Comparison of ENCODE assay signal across 14 cellular contexts in the genomic region with DNA sequence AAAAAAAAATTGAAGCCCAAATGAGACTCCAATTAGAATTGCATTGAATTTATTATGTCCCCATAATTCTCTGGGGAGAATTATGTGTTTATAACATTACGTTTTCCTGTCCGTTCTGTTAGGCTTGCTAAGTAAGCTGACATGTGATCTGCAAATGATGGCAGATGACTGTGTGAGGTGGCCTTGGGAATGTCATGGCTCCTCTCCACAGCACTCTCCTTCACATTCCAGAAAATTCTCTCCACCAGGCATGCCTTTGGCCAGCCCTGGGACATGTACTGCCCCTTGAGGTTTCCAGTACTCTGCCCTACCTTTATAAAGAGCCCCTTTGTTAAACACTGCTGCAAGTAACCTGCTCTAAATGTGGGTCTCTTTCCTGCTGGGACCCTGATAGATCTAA. TPM values are rescaled to one million over a fixed set of nuclear protein-coding genes. Genes with fewer than 3 reads are reported as not detected.
DNase-seq lines count a peak whose midpoint lies in the region; ATAC-seq and TF ChIP-seq lines count a peak whose summit lies in the region.
"Had no signal": no experiment of that assay in that cellular context is flagged by ENCODE, and none has a peak within 500 bp of the region (broad histone marks: within the 10 kb centered on the region; RNA-seq: fewer than 3 reads in every experiment).

No MANE protein-coding gene starts in this region.

- no peaks in the 10 kb centered on the region for H3K9me3 ChIP-seq in Panc1 (ENCODE audit: control insufficient read depth, insufficient read depth, low read depth, low read length)
- no peaks in the 10 kb centered on the region for H3K9me3 ChIP-seq in mammary epithelial cell (replicated peaks; ENCODE audit: insufficient read depth, low read length)
- H3K9me3 ChIP-seq: HAP-1 had no signal

- no peak overlapping the region for H3K4me2 ChIP-seq in mammary epithelial cell (ENCODE audit: insufficient read depth, low read depth, low read length)

- H3K9me3 Mint-ChIP-seq in natural killer cell treated with Interleukin-12 subunit alpha and Interleukin-12 subunit beta and Interleukin-15 and Interleukin-18, amount 100 ng/mL, for 72 hours = no peaks in the 10 kb centered on the region
- no peaks in the 10 kb centered on the region for H3K9me3 Mint-ChIP-seq in natural killer cell

- no peak overlapping the region for H2AFZ ChIP-seq in mammary epithelial cell (ENCODE audit: low read depth, low read length)

- 93% methylated on average over 2 of the region's 2 CpGs for WGBS in mammary epithelial cell (ENCODE audit: low coverage, missing lambda C conversion rate)

- CTCF ChIA-PET in Panc1 (lab: Charles Lee) = no interaction called here
- CTCF ChIA-PET in mammary epithelial cell (lab: Charles Lee; ENCODE audit: low non-redundant PET) = no interaction called here

- no peak for ATAC-seq in natural killer cell treated with Interleukin-12 subunit alpha and Interleukin-12 subunit beta and Interleukin-15 and Interleukin-18, amount 100 ng/mL, for 72 hours
- ATAC-seq in natural killer cell (no peak), Panc1 (no peak), omental fat pad (ENCODE audit: low FRiP score) (no peak), GM18907 (IDR thresholded peaks at IDR 0.05; ENCODE audit: unreplicated experiment) (no peak)

- no peak overlapping the region for H3K9ac ChIP-seq in mammary epithelial cell (ENCODE audit: insufficient read depth, low read length)

- peaks cover 10 to 14% of the 10 kb centered on the region in 2 donors for H3K4me1 Mint-ChIP-seq in natural killer cell treated with Interleukin-12 subunit alpha and Interleukin-12 subunit beta and Interleukin-15 and Interleukin-18, amount 100 ng/mL, for 72 hours (ENCODE audit: low read depth in 2 of 2)
- H3K4me1 Mint-ChIP-seq in natural killer cell = peaks cover 27 to 40% of the 10 kb centered on the region in 2 donors

- H3K4me3 ChIP-seq in Panc1 (ENCODE audit: low read depth in 2 of 2, low read length in 2 of 2) (no peak overlapping the region), mammary epithelial cell (replicated peaks in 1 of 3; ENCODE audit: insufficient read depth in 1 of 3, low read depth in 2 of 3, low read length in 3 of 3) (no peak overlapping the region)
- H3K4me3 ChIP-seq: HAP-1 had no signal

- H3K36me3 ChIP-seq in Panc1 (ENCODE audit: control insufficient read depth, insufficient read depth, low read length) (no peaks in the 10 kb centered on the region), mammary epithelial cell (ENCODE audit: insufficient read depth, low read length) (no peaks in the 10 kb centered on the region)
- H3K36me3 ChIP-seq: HAP-1 had no signal

- peaks cover 11% of the 10 kb centered on the region for H3K36me3 Mint-ChIP-seq in natural killer cell treated with Interleukin-12 subunit alpha and Interleukin-12 subunit beta and Interleukin-15 and Interleukin-18, amount 100 ng/mL, for 72 hours
- H3K36me3 Mint-ChIP-seq in natural killer cell = no peaks in the 10 kb centered on the region

- H3K27ac ChIP-seq in Panc1 (ENCODE audit: low read length) = 0 out of 2 replicates have a peak overlapping the region, but pooled peaks have one; percentile 4
- no peak overlapping the region for H3K27ac ChIP-seq in mammary epithelial cell (ENCODE audit: insufficient read depth, low read depth, low read length)
- H3K27ac ChIP-seq: C4-2B had no signal

- intact Hi-C loops in natural killer cell (cut with micrococcal nuclease) (no loop called here), Panc1 (cut with micrococcal nuclease; ENCODE audit: unreplicated experiment) (no loop called here), mammary epithelial cell (cut with micrococcal nuclease) (no loop called here)

- H3K4me3 Mint-ChIP-seq in natural killer cell treated with Interleukin-12 subunit alpha and Interleukin-12 subunit beta and Interleukin-15 and Interleukin-18, amount 100 ng/mL, for 72 hours = no peak overlapping the region
- H3K4me3 Mint-ChIP-seq in natural killer cell = no peak overlapping the region

- peaks cover 28 to 31% of the 10 kb centered on the region in 2 donors for H3K27me3 Mint-ChIP-seq in natural killer cell treated with Interleukin-12 subunit alpha and Interleukin-12 subunit beta and Interleukin-15 and Interleukin-18, amount 100 ng/mL, for 72 hours
- peaks cover 48 to 55% of the 10 kb centered on the region in 2 donors for H3K27me3 Mint-ChIP-seq in natural killer cell (ENCODE audit: low read depth in 2 of 2)

- no peaks in the 10 kb centered on the region for H4K20me1 ChIP-seq in mammary epithelial cell (ENCODE audit: insufficient read depth, low read length)

- TF ChIP-seq CTCF in natural killer cell (IDR thresholded peaks at IDR 0.05) (no peak), Panc1 (IDR thresholded peaks at IDR 0.05) (no peak), omental fat pad (IDR thresholded peaks at IDR 0.05) (no peak), mammary epithelial cell (conservative IDR thresholded peaks at IDR 0.05 in 1 of 2, IDR thresholded peaks at IDR 0.05 in 1 of 2; ENCODE audit: extremely low read depth in 1 of 2, insufficient read depth in 1 of 2, low read depth in 1 of 2, low read length in 2 of 2) (no peak)

- H3K4me1 ChIP-seq in Panc1 (ENCODE audit: control insufficient read depth, insufficient read depth, low read length) (peaks cover 20% of the 10 kb centered on the region), mammary epithelial cell (ENCODE audit: insufficient read depth, low read length) (peaks cover 11% of the 10 kb centered on the region)

- peak overlapping the region in 1 of 2 donors; percentile 39 for H3K27ac Mint-ChIP-seq in natural killer cell treated with Interleukin-12 subunit alpha and Interleukin-12 subunit beta and Interleukin-15 and Interleukin-18, amount 100 ng/mL, for 72 hours
- no peak overlapping the region for H3K27ac Mint-ChIP-seq in natural killer cell

- H3K79me2 ChIP-seq in mammary epithelial cell (ENCODE audit: insufficient read depth, low read length) = no peaks in the 10 kb centered on the region

- BruUV-seq in Panc1 (replicated peaks; lab: Mats Ljungman, UMichigan) (no TSS peak), mammary epithelial cell (replicated peaks; lab: Mats Ljungman, UMichigan) (no TSS peak)

- H3K27me3 ChIP-seq in Panc1 (ENCODE audit: control insufficient read depth, insufficient read depth, low read length) = no peaks in the 10 kb centered on the region
- no peaks in the 10 kb centered on the region for H3K27me3 ChIP-seq in mammary epithelial cell (ENCODE audit: insufficient read depth, low read length)

- peak; percentile 18 for DNase-seq in natural killer cell treated with Interleukin-12 subunit alpha and Interleukin-12 subunit beta and Interleukin-15 and Interleukin-18, amount 100 ng/mL, for 72 hours (ENCODE audit: low spot score)
- DNase-seq in natural killer cell (no peak), Panc1 (ENCODE audit: low read depth, low spot score) (no peak), myocyte (ENCODE audit: low read depth) (peak; percentile 57), omental fat pad (ENCODE audit: low spot score) (no peak), mammary epithelial cell (no peak), NCI-H524 (lab: John Stamatoyannopoulos, UW) (no peak)
- DNase-seq: NCI-H1105, NCI-H2081 treated with DMSO at 0.1 percent for 48 hours, NCI-H774, SW 1271 had no signal

- POLR2A ChIA-PET in Panc1 (lab: Charles Lee) = no interaction called here

- dilution Hi-C loops in mammary epithelial cell (cut with HindIII; ENCODE audit: low sequenced_read_pairs) = no loop called here

- in situ Hi-C loops in Panc1 (cut with HindIII; ENCODE audit: low pct_unique_long_range_greater_than_20kb, low sequenced_read_pairs) = no loop called here
- in situ Hi-C loops in mammary epithelial cell (cut with MboI; ENCODE audit: low sequenced_read_pairs in 2 of 2) = no loop called here

RNA-seq across cellular contexts. Expression of a gene that starts 28.3 kb away (rescaled TPM):
- 10 to 100 TPM; 19.2 to 44.9 TPM for total RNA-seq in natural killer cell treated with Interleukin-12 subunit alpha and Interleukin-12 subunit beta and Interleukin-15 and Interleukin-18, amount 100 ng/mL, for 72 hours
- total RNA-seq in natural killer cell = 10 to 100 TPM; 12.7 to 21.9 (median 15.3) TPM
- total RNA-seq in Panc1 (2021; ENCODE audit: unreplicated experiment) = 195 TPM
- 179 TPM for polyA plus RNA-seq in Panc1 (2012; ENCODE audit: insufficient read length)
- total RNA-seq in myocyte = 87.3 and 113 TPM in 2 replicates
- 122 TPM for polyA plus RNA-seq in myocyte (2012)
- 100 to 1,000 TPM in 1 of 4 donors, 10 to 100 TPM in 3; 50.9 to 104 (median 87.5) TPM for total RNA-seq in omental fat pad
- total RNA-seq in mammary epithelial cell = 100 to 1,000 TPM in 1 of 2 donors, 10 to 100 TPM in 1; 65.7 to 125 TPM
- 64.5 TPM for polyA plus RNA-seq in mammary epithelial cell
- polyA minus RNA-seq in mammary epithelial cell = 52.1 TPM

RNA-seq across cellular contexts. Expression of a gene that starts 56.5 kb away (rescaled TPM):
- total RNA-seq in natural killer cell treated with Interleukin-12 subunit alpha and Interleukin-12 subunit beta and Interleukin-15 and Interleukin-18, amount 100 ng/mL, for 72 hours = under 1 TPM; 0.48 to 0.84 TPM
- total RNA-seq in natural killer cell = not detected
- total RNA-seq in Panc1 (2021; ENCODE audit: unreplicated experiment) = 3.4 TPM
- polyA plus RNA-seq in Panc1 (2012; ENCODE audit: insufficient read length) = 1.8 TPM
- not detected in 2 replicates for total RNA-seq in myocyte
- polyA plus RNA-seq in myocyte (2012) = 0.19 TPM
- total RNA-seq in omental fat pad = not detected
- under 1 TPM in 1 of 2 donors, not detected in 1; 0.68 TPM for total RNA-seq in mammary epithelial cell
- polyA plus RNA-seq in mammary epithelial cell = not detected
- 1.9 TPM for polyA minus RNA-seq in mammary epithelial cell

Comparison
In these comparisons a context has a peak if more than half of its experiments do, and no peak if none do; other contexts are left out.
1. DNase-seq: peak in natural killer cell treated with Interleukin-12 subunit alpha and Interleukin-12 subunit beta and Interleukin-15 and Interleukin-18, amount 100 ng/mL, for 72 hours (single experiment) and myocyte (single experiment); none in natural killer cell (single experiment), Panc1 (single experiment), omental fat pad (single experiment), mammary epithelial cell (single experiment) and NCI-H524 (0 of 2).